Comparison of ENCODE assay signal across 1 cellular context in the genomic region with DNA sequence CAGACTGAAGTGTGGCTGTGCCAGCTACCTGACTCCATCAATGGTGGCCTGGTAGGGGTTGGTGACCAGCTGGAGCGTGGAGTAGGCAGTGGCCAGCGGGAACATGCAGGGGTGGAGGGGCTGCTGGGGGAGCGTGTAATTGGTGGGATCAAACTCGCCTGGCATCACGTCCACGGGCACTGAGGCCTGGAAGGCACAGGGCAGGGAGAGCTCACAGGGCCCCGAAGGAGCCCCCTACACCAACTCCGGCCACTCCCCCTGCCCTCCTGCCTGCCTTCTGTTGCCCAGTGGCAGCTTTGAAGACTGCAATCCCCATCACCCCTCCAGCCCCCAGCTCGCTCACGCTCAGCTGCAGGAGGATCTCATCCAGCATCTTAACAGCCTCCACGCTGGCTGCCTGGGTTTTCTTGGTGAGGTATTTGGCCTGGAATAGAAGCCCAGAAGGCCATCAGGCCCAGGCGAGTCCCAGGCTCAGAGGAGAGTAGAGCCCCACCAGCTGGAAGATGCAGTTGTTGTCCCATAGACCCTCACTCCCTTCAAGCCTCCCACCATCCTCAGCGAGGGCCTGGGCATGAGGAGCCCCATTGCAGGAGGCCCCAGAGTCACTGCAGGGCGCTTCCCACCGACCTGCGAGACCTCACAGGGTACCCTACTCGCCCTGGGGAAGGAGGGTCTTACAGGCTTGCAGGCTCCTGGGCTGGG.
A peak's percentile ranks its signal among the peaks of the same experiment; 100 is the strongest.
TF ChIP-seq lines count a peak whose summit lies in the region.

No MANE protein-coding gene starts in this region.

TF ChIP-seq in K562, 482 proteins besides CTCF, POLR2A, EP300 and RAD21:
- 0 out of 2 replicates have a peak, but pooled peaks have one; percentile 0 for TF ChIP-seq POLR2G (IDR thresholded peaks at IDR 0.05; ENCODE audit: low read depth, low read length)
- TF ChIP-seq RBFOX2 (IDR thresholded peaks at IDR 0.05; ENCODE audit: low read depth, low read length), result 0 out of 2 replicates have a peak, but pooled peaks have one; percentile 28
- no peak for TF ChIP-seq ZZZ3 (IDR thresholded peaks at IDR 0.05)
- TF ChIP-seq CBX3 (IDR thresholded peaks at IDR 0.05; ENCODE audit: borderline replicate concordance in 1 of 2, low read length in 2 of 2), result no peak
- no peak for TF ChIP-seq NFXL1 (CRISPR knock-in tag; IDR thresholded peaks at IDR 0.05)
- TF ChIP-seq TBP (optimal IDR thresholded peaks at IDR 0.05; ENCODE audit: low read depth, low read length), result no peak
